25 cellular contexts compared by ENCODE assay signal in genomic region chr18:67615876-67616275, GRCh38.
"Had no signal": no experiment of that assay in that cellular context is flagged by ENCODE, and none has a peak within 500 bp of the region (broad histone marks: within the 10 kb centered on the region; RNA-seq: fewer than 3 reads in every experiment).

No MANE protein-coding gene starts in this region.

- H3K27ac ChIP-seq: neutrophil, pancreas, psoas muscle, right lobe of liver, sigmoid colon, stomach, thoracic aorta, thyroid gland, tibial nerve, upper lobe of left lung, vagina had no signal

- DNase-seq: nephron progenitor cell; nucleus accumbens; pancreas; posterior cingulate gyrus; psoas muscle; right cardiac atrium; right lobe of liver; sigmoid colon; small intestine; stimulated activated CD4-positive, alpha-beta T cell treated with anti-CD3 and anti-CD28 coated beads, Interleukin-15, amount 100 ng/mL, for 24 hours; stimulated activated CD4-positive, alpha-beta T cell treated with anti-CD3 and anti-CD28 coated beads, Interleukin-2, amount 100 ng/mL, for 24 hours; stimulated activated CD4-positive, alpha-beta T cell treated with anti-CD3 and anti-CD28 coated beads, Interleukin-2, amount 100 ng/mL, for 48 hours; stimulated activated CD4-positive, alpha-beta T cell treated with anti-CD3 and anti-CD28 coated beads, Interleukin-4, amount 100 ng/mL, for 24 hours; stimulated activated naive B cell treated with anti-CD40 and anti-IgM and Interleukin-4, amounts not matched to agents 10 μg/mL and 1 μg/mL and 100 μg/mL, for 72 hours; stimulated activated naive CD4-positive, alpha-beta T cell treated with Interleukin-2 at 50 U/mL for 16 hours; stomach; thyroid gland; trophoblast cell; upper lobe of left lung had no signal

- ATAC-seq: natural killer cell treated with Interleukin-12 subunit alpha and Interleukin-12 subunit beta and Interleukin-15 and Interleukin-18, amount 100 ng/mL, for 72 hours; pancreas; psoas muscle; right cardiac atrium; right lobe of liver; stimulated activated effector memory CD8-positive, alpha-beta T cell treated with anti-CD3 and anti-CD28 coated beads, Interleukin-12 subunit alpha, Interleukin-12 subunit beta, amount 100 ng/mL, for 72 hours; stimulated activated naive B cell treated with anti-CD40 and anti-IgM and Interleukin-4, amounts not matched to agents 10 μg/mL and 1 μg/mL and 100 μg/mL, for 72 hours had no signal

- H3K27me3 ChIP-seq: neutrophil, pancreas, right lobe of liver, sigmoid colon, stomach, thyroid gland, tibial nerve, upper lobe of left lung, vagina had no signal

- H3K36me3 ChIP-seq: neutrophil, pancreas, right lobe of liver, sigmoid colon, stomach, thoracic aorta, thyroid gland, tibial nerve, upper lobe of left lung, vagina had no signal

- H3K4me3 ChIP-seq: pancreas, psoas muscle, right lobe of liver, sigmoid colon, stomach, thoracic aorta, thyroid gland, tibial nerve, upper lobe of left lung, vagina had no signal

- H3K9me3 ChIP-seq: neutrophil, pancreas, psoas muscle, right lobe of liver, sigmoid colon, stomach, thoracic aorta, thyroid gland, tibial nerve, upper lobe of left lung, vagina had no signal

- H3K4me1 ChIP-seq: pancreas, psoas muscle, right lobe of liver, stomach, thyroid gland, tibial nerve, upper lobe of left lung, vagina had no signal
